ENCODE assay signal across 15 cellular contexts in the genomic region with DNA sequence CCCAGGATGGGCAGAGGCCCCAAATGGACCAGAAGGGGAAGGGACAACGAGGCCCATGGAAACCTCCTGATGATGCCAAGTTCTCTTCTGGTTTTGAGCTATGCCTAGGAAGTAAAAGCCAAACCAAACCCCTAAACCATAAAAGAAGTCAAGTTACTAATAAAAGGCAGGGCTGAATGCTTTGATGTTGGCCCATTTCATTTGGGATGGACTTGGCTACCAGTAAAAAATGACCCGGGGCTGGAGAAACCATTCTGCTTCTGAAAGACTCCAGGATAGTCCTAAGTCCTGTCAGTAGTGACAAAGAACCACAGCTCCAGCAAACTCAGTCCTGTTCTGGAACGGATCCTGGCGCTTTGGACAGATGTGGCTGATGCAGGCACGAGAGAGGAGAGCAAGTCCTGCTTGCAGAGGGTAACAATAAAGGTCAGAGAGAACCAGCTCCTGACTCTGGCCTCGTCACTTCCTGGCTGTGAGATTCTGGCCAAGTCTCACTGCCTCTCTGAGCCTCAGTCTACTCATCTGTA.
DNase-seq lines count a peak whose midpoint lies in the region; ATAC-seq and TF ChIP-seq lines count a peak whose summit lies in the region.
"Had no signal": no experiment of that assay in that cellular context is flagged by ENCODE, and none has a peak within 500 bp of the region (broad histone marks: within the 10 kb centered on the region; RNA-seq: fewer than 3 reads in every experiment).

No MANE protein-coding gene starts in this region.

- peaks cover 28% of the 10 kb centered on the region for H3K4me1 ChIP-seq in Caco-2
- H3K4me1 ChIP-seq in prostate gland (replicated peaks), result peaks cover 19% of the 10 kb centered on the region
- H3K4me1 ChIP-seq in GM23338 (ENCODE audit: insufficient read depth), result no peaks in the 10 kb centered on the region
- H3K4me1 ChIP-seq: HAP-1 had no signal

- CTCF ChIA-PET in Caco-2 (lab: Charles Lee), result no interaction called here
- CTCF ChIA-PET in WTC11 (lab: Charles Lee), result interaction anchor here (1.2 to 2.5 kb wide), 2 partner anchors 15 to 66 kb away, joined by 4 to 7 read pairs; no protein-coding TSS in a partner anchor

- H3K27ac ChIP-seq in prostate gland (peak overlapping the region; percentile 45 to 56), GM23338 (ENCODE audit: low read depth) (no peak overlapping the region)
- H3K27ac ChIP-seq: BLaER1 treated with 17β-estradiol and CSF1 and Interleukin-3, amounts not matched to agents 10 nM and 100 nM had no signal

- DNase-seq in Caco-2, result no peak
- no peak for DNase-seq in WTC11 (ENCODE audit: low spot score)
- no peak for DNase-seq in left lobe of liver (ENCODE audit: low spot score)
- peak; percentile 24 for DNase-seq in prostate gland (ENCODE audit: low spot score)
- no peak for DNase-seq in GM23338 (ENCODE audit: low spot score)
- no peak for DNase-seq in activated CD4-positive, alpha-beta T cell treated with anti-CD3 and anti-CD28 coated beads for 4 hours
- DNase-seq: 8988T; CD4-positive, alpha-beta T cell; DMS79; GOT3 had no signal

- H3K36me3 Mint-ChIP-seq in Caco-2 (ENCODE audit: insufficient read depth, unreplicated experiment), result peaks cover 16% of the 10 kb centered on the region
- peaks cover 50% of the 10 kb centered on the region for H3K36me3 Mint-ChIP-seq in WTC11
- peaks cover 56% of the 10 kb centered on the region for H3K36me3 Mint-ChIP-seq in GM23338 (ENCODE audit: low read depth)
- H3K36me3 Mint-ChIP-seq: IgD-negative memory B cell had no signal

- no peak overlapping the region for H3K4me3 ChIP-seq in Caco-2 (ENCODE audit: low read depth, low read length)
- no peak overlapping the region for H3K4me3 ChIP-seq in prostate gland
- no peak overlapping the region for H3K4me3 ChIP-seq in GM23338
- H3K4me3 ChIP-seq: BLaER1 treated with 17β-estradiol and CSF1 and Interleukin-3, amounts not matched to agents 10 nM and 100 nM; HAP-1 had no signal

- no peaks in the 10 kb centered on the region for H3K79me2 ChIP-seq in GM23338 (replicated peaks; ENCODE audit: insufficient read depth)

- H3K27me3 ChIP-seq in Caco-2 (replicated peaks; ENCODE audit: control insufficient read depth, insufficient read depth, low read length) (no peaks in the 10 kb centered on the region), prostate gland (replicated peaks; ENCODE audit: insufficient read depth) (no peaks in the 10 kb centered on the region), GM23338 (ENCODE audit: insufficient read depth) (no peaks in the 10 kb centered on the region)
- H3K27me3 ChIP-seq: BLaER1 treated with 17β-estradiol and CSF1 and Interleukin-3, amounts not matched to agents 10 nM and 100 nM had no signal

- H4K20me1 ChIP-seq in GM23338 (replicated peaks; ENCODE audit: insufficient read depth), result no peaks in the 10 kb centered on the region; the same call in none of the 2 replicates

- BruUV-seq in Caco-2 (replicated peaks; lab: Mats Ljungman, UMichigan), result no TSS peak

- intact Hi-C loops in Caco-2 (cut with micrococcal nuclease; ENCODE audit: unreplicated experiment) (no loop called here), prostate gland (cut with DNase I) (no loop called here)

- H3K9me3 Mint-ChIP-seq in Caco-2 (ENCODE audit: unreplicated experiment), result no peaks in the 10 kb centered on the region
- peaks cover 3% of the 10 kb centered on the region; the same call in 1 of the 2 replicates for H3K9me3 Mint-ChIP-seq in WTC11
- H3K9me3 Mint-ChIP-seq in GM23338, result no peaks in the 10 kb centered on the region
- H3K9me3 Mint-ChIP-seq: CD4-positive, alpha-beta T cell; IgD-negative memory B cell had no signal

- TF ChIP-seq CTCF in Caco-2 (IDR thresholded peaks at IDR 0.05; ENCODE audit: insufficient read depth in 1 of 2, low read depth in 1 of 2, low read length in 1 of 2, severe bottlenecking in 1 of 2, unreplicated experiment in 1 of 2), result no peak
- TF ChIP-seq CTCF in WTC11 (IDR thresholded peaks at IDR 0.05), result no peak
- no peak for TF ChIP-seq CTCF in prostate gland (IDR thresholded peaks at IDR 0.05)
- TF ChIP-seq CTCF in GM23338 (conservative IDR thresholded peaks at IDR 0.05; ENCODE audit: low read depth in 2 of 2), result no peak

- ATAC-seq in WTC11 (no peak), left lobe of liver (peak; percentile 24), HG02840 (IDR thresholded peaks at IDR 0.05; ENCODE audit: low FRiP score, unreplicated experiment) (no peak), HG02981 (IDR thresholded peaks at IDR 0.05; ENCODE audit: unreplicated experiment) (no peak), GM23338 (no peak)

- H3K4me3 Mint-ChIP-seq in Caco-2 (ENCODE audit: unreplicated experiment) (no peak overlapping the region), WTC11 (no peak overlapping the region), GM23338 (no peak overlapping the region)
- H3K4me3 Mint-ChIP-seq: CD4-positive, alpha-beta T cell; IgD-negative memory B cell had no signal

- POLR2A ChIA-PET in Caco-2 (lab: Charles Lee), result no interaction called here
- POLR2A ChIA-PET in WTC11 (lab: Charles Lee), result no interaction called here

- H3K27ac Mint-ChIP-seq in Caco-2 (ENCODE audit: unreplicated experiment) (peak overlapping the region; percentile 50), WTC11 (peak overlapping the region; percentile 53; the same call in 1 of the 2 replicates), GM23338 (no peak overlapping the region)
- H3K27ac Mint-ChIP-seq: CD4-positive, alpha-beta T cell; IgD-negative memory B cell had no signal

- no peaks in the 10 kb centered on the region for H3K9me2 ChIP-seq in GM23338 (ENCODE audit: insufficient read depth)

- no peaks in the 10 kb centered on the region for H3F3A ChIP-seq in GM23338 (replicated peaks; ENCODE audit: low read depth)

- WGBS in prostate gland, result 23% methylated on average over 6 of the region's 6 CpGs

- no peak for TF ChIP-seq POLR2A in prostate gland (IDR thresholded peaks at IDR 0.05)

- H3K36me3 ChIP-seq in Caco-2 (ENCODE audit: control insufficient read depth, insufficient read depth, low read length), result peaks cover 1% of the 10 kb centered on the region; the same call in 1 of the 2 replicates
- H3K36me3 ChIP-seq in prostate gland, result no peaks in the 10 kb centered on the region
- H3K36me3 ChIP-seq in GM23338 (ENCODE audit: insufficient read depth), result peaks cover 16% of the 10 kb centered on the region

- peaks cover 33% of the 10 kb centered on the region for H3K4me1 Mint-ChIP-seq in Caco-2 (ENCODE audit: low read depth, unreplicated experiment)
- H3K4me1 Mint-ChIP-seq in WTC11, result no peaks in the 10 kb centered on the region
- H3K4me1 Mint-ChIP-seq in GM23338, result no peaks in the 10 kb centered on the region
- H3K4me1 Mint-ChIP-seq: IgD-negative memory B cell had no signal

- no peak overlapping the region for H3K4me2 ChIP-seq in GM23338
- H3K4me2 ChIP-seq: BLaER1 treated with 17β-estradiol and CSF1 and Interleukin-3, amounts not matched to agents 10 nM and 100 nM had no signal

- no peaks in the 10 kb centered on the region for H3K27me3 Mint-ChIP-seq in Caco-2 (ENCODE audit: insufficient read depth, unreplicated experiment)
- H3K27me3 Mint-ChIP-seq in WTC11 (ENCODE audit: low read depth), result no peaks in the 10 kb centered on the region
- peaks cover 3% of the 10 kb centered on the region for H3K27me3 Mint-ChIP-seq in GM23338 (ENCODE audit: insufficient read depth, low read depth, poor library complexity)
- H3K27me3 Mint-ChIP-seq: CD4-positive, alpha-beta T cell had no signal

- H3K9me3 ChIP-seq in Caco-2 (no peaks in the 10 kb centered on the region), prostate gland (no peaks in the 10 kb centered on the region)
- H3K9me3 ChIP-seq: HAP-1 had no signal

- no peak overlapping the region for H2AFZ ChIP-seq in GM23338

TF ChIP-seq in WTC11, 78 proteins besides CTCF, POLR2A, EP300 and RAD21 (continues in another document):
- TF ChIP-seq, protein P1, sequence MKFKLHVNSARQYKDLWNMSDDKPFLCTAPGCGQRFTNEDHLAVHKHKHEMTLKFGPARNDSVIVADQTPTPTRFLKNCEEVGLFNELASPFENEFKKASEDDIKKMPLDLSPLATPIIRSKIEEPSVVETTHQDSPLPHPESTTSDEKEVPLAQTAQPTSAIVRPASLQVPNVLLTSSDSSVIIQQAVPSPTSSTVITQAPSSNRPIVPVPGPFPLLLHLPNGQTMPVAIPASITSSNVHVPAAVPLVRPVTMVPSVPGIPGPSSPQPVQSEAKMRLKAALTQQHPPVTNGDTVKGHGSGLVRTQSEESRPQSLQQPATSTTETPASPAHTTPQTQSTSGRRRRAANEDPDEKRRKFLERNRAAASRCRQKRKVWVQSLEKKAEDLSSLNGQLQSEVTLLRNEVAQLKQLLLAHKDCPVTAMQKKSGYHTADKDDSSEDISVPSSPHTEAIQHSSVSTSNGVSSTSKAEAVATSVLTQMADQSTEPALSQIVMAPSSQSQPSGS (CRISPR knock-in tag; IDR thresholded peaks at IDR 0.05; ENCODE audit: borderline replicate concordance, low read depth), result no peak
- TF ChIP-seq TEAD1 (CRISPR knock-in tag; IDR thresholded peaks at IDR 0.05), result no peak
- no peak for TF ChIP-seq ZNF219 (CRISPR knock-in tag; IDR thresholded peaks at IDR 0.05; ENCODE audit: borderline replicate concordance)
- no peak for TF ChIP-seq ZNF423 (CRISPR knock-in tag; IDR thresholded peaks at IDR 0.05)

TF ChIP-seq in GM23338, 12 proteins besides CTCF, POLR2A, EP300 and RAD21 (continues in another document):
- TF ChIP-seq POLR2AphosphoS5 (IDR thresholded peaks at IDR 0.05; ENCODE audit: low read depth) (no peak), ZNF331 (CRISPR knock-in tag; IDR thresholded peaks at IDR 0.05; ENCODE audit: low read depth) (no peak)
- TF ChIP-seq, protein P2, sequence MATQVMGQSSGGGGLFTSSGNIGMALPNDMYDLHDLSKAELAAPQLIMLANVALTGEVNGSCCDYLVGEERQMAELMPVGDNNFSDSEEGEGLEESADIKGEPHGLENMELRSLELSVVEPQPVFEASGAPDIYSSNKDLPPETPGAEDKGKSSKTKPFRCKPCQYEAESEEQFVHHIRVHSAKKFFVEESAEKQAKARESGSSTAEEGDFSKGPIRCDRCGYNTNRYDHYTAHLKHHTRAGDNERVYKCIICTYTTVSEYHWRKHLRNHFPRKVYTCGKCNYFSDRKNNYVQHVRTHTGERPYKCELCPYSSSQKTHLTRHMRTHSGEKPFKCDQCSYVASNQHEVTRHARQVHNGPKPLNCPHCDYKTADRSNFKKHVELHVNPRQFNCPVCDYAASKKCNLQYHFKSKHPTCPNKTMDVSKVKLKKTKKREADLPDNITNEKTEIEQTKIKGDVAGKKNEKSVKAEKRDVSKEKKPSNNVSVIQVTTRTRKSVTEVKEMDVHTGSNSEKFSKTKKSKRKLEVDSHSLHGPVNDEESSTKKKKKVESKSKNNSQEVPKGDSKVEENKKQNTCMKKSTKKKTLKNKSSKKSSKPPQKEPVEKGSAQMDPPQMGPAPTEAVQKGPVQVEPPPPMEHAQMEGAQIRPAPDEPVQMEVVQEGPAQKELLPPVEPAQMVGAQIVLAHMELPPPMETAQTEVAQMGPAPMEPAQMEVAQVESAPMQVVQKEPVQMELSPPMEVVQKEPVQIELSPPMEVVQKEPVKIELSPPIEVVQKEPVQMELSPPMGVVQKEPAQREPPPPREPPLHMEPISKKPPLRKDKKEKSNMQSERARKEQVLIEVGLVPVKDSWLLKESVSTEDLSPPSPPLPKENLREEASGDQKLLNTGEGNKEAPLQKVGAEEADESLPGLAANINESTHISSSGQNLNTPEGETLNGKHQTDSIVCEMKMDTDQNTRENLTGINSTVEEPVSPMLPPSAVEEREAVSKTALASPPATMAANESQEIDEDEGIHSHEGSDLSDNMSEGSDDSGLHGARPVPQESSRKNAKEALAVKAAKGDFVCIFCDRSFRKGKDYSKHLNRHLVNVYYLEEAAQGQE (IDR thresholded peaks at IDR 0.05; ENCODE audit: unreplicated experiment), result no peak
